ENCODE assay signal across 1 cellular context in genomic region chr19:40806385-40807146, GRCh38.
TF ChIP-seq lines count a peak whose summit lies in the region.

No MANE protein-coding gene starts in this region.

TF ChIP-seq in K562, 482 proteins besides CTCF, POLR2A, EP300 and RAD21 (continued from another document):
- TF ChIP-seq E2F8 (IDR thresholded peaks at IDR 0.05; ENCODE audit: low read depth, partially characterized antibody), result peak; percentile 25
- TF ChIP-seq ATF7 (IDR thresholded peaks at IDR 0.05), result peak; percentile 95
- peak; percentile 100 for TF ChIP-seq ZBTB33 (CRISPR knock-in tag; IDR thresholded peaks at IDR 0.05)
- TF ChIP-seq BHLHE40 (IDR thresholded peaks at IDR 0.05; ENCODE audit: low read length), result peak; percentile 9; the same call in 1 of the 2 replicates
- peak in 1 of 2 experiments; percentile 41; a peak in 1 of 4 replicates for TF ChIP-seq NRF1 (conservative IDR thresholded peaks at IDR 0.05 in 1 of 2, IDR thresholded peaks at IDR 0.05 in 1 of 2)
- TF ChIP-seq, protein P1, sequence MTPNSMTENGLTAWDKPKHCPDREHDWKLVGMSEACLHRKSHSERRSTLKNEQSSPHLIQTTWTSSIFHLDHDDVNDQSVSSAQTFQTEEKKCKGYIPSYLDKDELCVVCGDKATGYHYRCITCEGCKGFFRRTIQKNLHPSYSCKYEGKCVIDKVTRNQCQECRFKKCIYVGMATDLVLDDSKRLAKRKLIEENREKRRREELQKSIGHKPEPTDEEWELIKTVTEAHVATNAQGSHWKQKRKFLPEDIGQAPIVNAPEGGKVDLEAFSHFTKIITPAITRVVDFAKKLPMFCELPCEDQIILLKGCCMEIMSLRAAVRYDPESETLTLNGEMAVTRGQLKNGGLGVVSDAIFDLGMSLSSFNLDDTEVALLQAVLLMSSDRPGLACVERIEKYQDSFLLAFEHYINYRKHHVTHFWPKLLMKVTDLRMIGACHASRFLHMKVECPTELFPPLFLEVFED (CRISPR knock-in tag; conservative IDR thresholded peaks at IDR 0.05), result 0 out of 2 replicates have a peak, but pooled peaks have one; percentile 20
- TF ChIP-seq POLR2AphosphoS2 (IDR thresholded peaks at IDR 0.05; ENCODE audit: low read length), result peak; percentile 35; the same call in 1 of the 2 replicates
- no peak for TF ChIP-seq FOXP1 (CRISPR knock-in tag; IDR thresholded peaks at IDR 0.05)
- peak; percentile 33; the same call in 1 of the 2 replicates for TF ChIP-seq CXXC5 (CRISPR knock-in tag; IDR thresholded peaks at IDR 0.05)
- 0 out of 2 replicates have a peak, but pooled peaks have one; percentile 21 for TF ChIP-seq KLF16 (IDR thresholded peaks at IDR 0.05)
- no peak for TF ChIP-seq ZSCAN32 (CRISPR knock-in tag; IDR thresholded peaks at IDR 0.05)
- peak; percentile 71 for TF ChIP-seq SP1 (CRISPR knock-in tag; IDR thresholded peaks at IDR 0.05)
- TF ChIP-seq ZBTB26 (CRISPR knock-in tag; IDR thresholded peaks at IDR 0.05), result no peak
- TF ChIP-seq GABPA (tag; conservative IDR thresholded peaks at IDR 0.05; ENCODE audit: low read depth), result 0 out of 2 replicates have a peak, but pooled peaks have one; percentile 18
- TF ChIP-seq, protein P2, sequence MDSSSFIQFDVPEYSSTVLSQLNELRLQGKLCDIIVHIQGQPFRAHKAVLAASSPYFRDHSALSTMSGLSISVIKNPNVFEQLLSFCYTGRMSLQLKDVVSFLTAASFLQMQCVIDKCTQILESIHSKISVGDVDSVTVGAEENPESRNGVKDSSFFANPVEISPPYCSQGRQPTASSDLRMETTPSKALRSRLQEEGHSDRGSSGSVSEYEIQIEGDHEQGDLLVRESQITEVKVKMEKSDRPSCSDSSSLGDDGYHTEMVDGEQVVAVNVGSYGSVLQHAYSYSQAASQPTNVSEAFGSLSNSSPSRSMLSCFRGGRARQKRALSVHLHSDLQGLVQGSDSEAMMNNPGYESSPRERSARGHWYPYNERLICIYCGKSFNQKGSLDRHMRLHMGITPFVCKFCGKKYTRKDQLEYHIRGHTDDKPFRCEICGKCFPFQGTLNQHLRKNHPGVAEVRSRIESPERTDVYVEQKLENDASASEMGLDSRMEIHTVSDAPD (CRISPR knock-in tag; IDR thresholded peaks at IDR 0.05), result no peak
- TF ChIP-seq HMGN3 (IDR thresholded peaks at IDR 0.05; ENCODE audit: borderline replicate concordance, extremely low read depth, insufficient read length, low read depth, low read length), result peak; percentile 48
- peak; percentile 26; the same call in 1 of the 2 replicates for TF ChIP-seq EGR1 (conservative IDR thresholded peaks at IDR 0.05)
- TF ChIP-seq FOXA3 (CRISPR knock-in tag; conservative IDR thresholded peaks at IDR 0.05 in 1 of 2, IDR thresholded peaks at IDR 0.05 in 1 of 2), result 0 out of 4 replicates have a peak, but pooled peaks of 1 of the 2 experiments have one; percentile 23
- TF ChIP-seq PKNOX1 (IDR thresholded peaks at IDR 0.05), result peak; percentile 96
- TF ChIP-seq FOXM1 (IDR thresholded peaks at IDR 0.05; ENCODE audit: low read depth), result no peak
- TF ChIP-seq FOXM1 (CRISPR knock-in tag; IDR thresholded peaks at IDR 0.05; ENCODE audit: low read depth), result no peak
- peak; percentile 98 for TF ChIP-seq CTCFL (IDR thresholded peaks at IDR 0.05; ENCODE audit: borderline replicate concordance, insufficient read depth, low read depth, low read length, poor library complexity, severe bottlenecking)
- TF ChIP-seq SMAD3 (CRISPR knock-in tag; conservative IDR thresholded peaks at IDR 0.05), result no peak
- TF ChIP-seq, protein P3, sequence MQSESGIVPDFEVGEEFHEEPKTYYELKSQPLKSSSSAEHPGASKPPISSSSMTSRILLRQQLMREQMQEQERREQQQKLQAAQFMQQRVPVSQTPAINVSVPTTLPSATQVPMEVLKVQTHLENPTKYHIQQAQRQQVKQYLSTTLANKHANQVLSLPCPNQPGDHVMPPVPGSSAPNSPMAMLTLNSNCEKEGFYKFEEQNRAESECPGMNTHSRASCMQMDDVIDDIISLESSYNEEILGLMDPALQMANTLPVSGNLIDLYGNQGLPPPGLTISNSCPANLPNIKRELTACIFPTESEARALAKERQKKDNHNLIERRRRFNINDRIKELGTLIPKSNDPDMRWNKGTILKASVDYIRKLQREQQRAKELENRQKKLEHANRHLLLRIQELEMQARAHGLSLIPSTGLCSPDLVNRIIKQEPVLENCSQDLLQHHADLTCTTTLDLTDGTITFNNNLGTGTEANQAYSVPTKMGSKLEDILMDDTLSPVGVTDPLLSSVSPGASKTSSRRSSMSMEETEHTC (IDR thresholded peaks at IDR 0.05), result no peak
- TF ChIP-seq NFIC (IDR thresholded peaks at IDR 0.05), result peak; percentile 27; the same call in 1 of the 2 replicates
- TF ChIP-seq SMC3 (conservative IDR thresholded peaks at IDR 0.05; ENCODE audit: insufficient read depth, low read depth, low read length), result peak; percentile 65
- peak; percentile 83; the same call in 1 of the 2 replicates for TF ChIP-seq CTBP1 (IDR thresholded peaks at IDR 0.05; ENCODE audit: borderline replicate concordance)
- TF ChIP-seq RFX1 (IDR thresholded peaks at IDR 0.05), result peak; percentile 90
- TF ChIP-seq GABPB1 (CRISPR knock-in tag; IDR thresholded peaks at IDR 0.05), result peak; percentile 55; the same call in 1 of the 2 replicates
- TF ChIP-seq ETV6 (IDR thresholded peaks at IDR 0.05; ENCODE audit: borderline replicate concordance in 1 of 2, low read depth in 2 of 2, low read length in 1 of 2), result no peak
- no peak for TF ChIP-seq ETV6 (CRISPR knock-in tag; IDR thresholded peaks at IDR 0.05; ENCODE audit: borderline replicate concordance)
- TF ChIP-seq RCOR1 (IDR thresholded peaks at IDR 0.05; ENCODE audit: borderline replicate concordance in 1 of 2, low read depth in 2 of 2, low read length in 2 of 2), result peak in 1 of 2 experiments; percentile 81; a peak in 2 of 4 replicates
- no peak; the same call in 1 of the 2 replicates for TF ChIP-seq ZHX1 (conservative IDR thresholded peaks at IDR 0.05; ENCODE audit: low read length)
- peak; percentile 79 for TF ChIP-seq CREM (IDR thresholded peaks at IDR 0.05; ENCODE audit: low read depth)
- no peak for TF ChIP-seq ATF1 (CRISPR knock-in tag; IDR thresholded peaks at IDR 0.05)
- TF ChIP-seq ATF1 (tag; IDR thresholded peaks at IDR 0.05), result peak; percentile 70; the same call in 1 of the 2 replicates
- peak; percentile 32; the same call in 1 of the 2 replicates for TF ChIP-seq POLR2AphosphoS5 (IDR thresholded peaks at IDR 0.05; ENCODE audit: control insufficient read depth, insufficient read depth, low read depth, low read length)
- peak; percentile 46; the same call in 1 of the 2 replicates for TF ChIP-seq ESRRA (IDR thresholded peaks at IDR 0.05; ENCODE audit: borderline replicate concordance, low read depth)
- no peak for TF ChIP-seq ZBTB1 (CRISPR knock-in tag; IDR thresholded peaks at IDR 0.05; ENCODE audit: borderline replicate concordance, low read depth)
- TF ChIP-seq PHF21A (IDR thresholded peaks at IDR 0.05; ENCODE audit: borderline replicate concordance, low read depth), result no peak
- TF ChIP-seq, protein P4, sequence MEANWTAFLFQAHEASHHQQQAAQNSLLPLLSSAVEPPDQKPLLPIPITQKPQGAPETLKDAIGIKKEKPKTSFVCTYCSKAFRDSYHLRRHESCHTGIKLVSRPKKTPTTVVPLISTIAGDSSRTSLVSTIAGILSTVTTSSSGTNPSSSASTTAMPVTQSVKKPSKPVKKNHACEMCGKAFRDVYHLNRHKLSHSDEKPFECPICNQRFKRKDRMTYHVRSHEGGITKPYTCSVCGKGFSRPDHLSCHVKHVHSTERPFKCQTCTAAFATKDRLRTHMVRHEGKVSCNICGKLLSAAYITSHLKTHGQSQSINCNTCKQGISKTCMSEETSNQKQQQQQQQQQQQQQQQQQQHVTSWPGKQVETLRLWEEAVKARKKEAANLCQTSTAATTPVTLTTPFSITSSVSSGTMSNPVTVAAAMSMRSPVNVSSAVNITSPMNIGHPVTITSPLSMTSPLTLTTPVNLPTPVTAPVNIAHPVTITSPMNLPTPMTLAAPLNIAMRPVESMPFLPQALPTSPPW (CRISPR knock-in tag; IDR thresholded peaks at IDR 0.05), result peak; percentile 67
- TF ChIP-seq, protein P5, sequence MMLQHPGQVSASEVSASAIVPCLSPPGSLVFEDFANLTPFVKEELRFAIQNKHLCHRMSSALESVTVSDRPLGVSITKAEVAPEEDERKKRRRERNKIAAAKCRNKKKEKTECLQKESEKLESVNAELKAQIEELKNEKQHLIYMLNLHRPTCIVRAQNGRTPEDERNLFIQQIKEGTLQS (IDR thresholded peaks at IDR 0.05), result 0 out of 2 replicates have a peak, but pooled peaks have one; percentile 20
- TF ChIP-seq, protein P5 (CRISPR knock-in tag; conservative IDR thresholded peaks at IDR 0.05), result no peak
TF ChIP-seq in K562: peak in this region for 61.
